15 cellular contexts compared by ENCODE assay signal in genomic region chr2:233117811-233118480, GRCh38. TPM values are rescaled to one million over a fixed set of nuclear protein-coding genes. Genes with fewer than 3 reads are reported as not detected.
DNase-seq lines count a peak whose midpoint lies in the region; ATAC-seq and TF ChIP-seq lines count a peak whose summit lies in the region.
"Had no signal": no experiment of that assay in that cellular context is flagged by ENCODE, and none has a peak within 500 bp of the region (broad histone marks: within the 10 kb centered on the region; RNA-seq: fewer than 3 reads in every experiment).

No MANE protein-coding gene starts in this region.

- H3K36me3 ChIP-seq in HCT116 (ENCODE audit: control insufficient read depth in 1 of 2, insufficient read depth in 2 of 2, low read length in 2 of 2) = no peaks in the 10 kb centered on the region
- H3K36me3 ChIP-seq in left lung = peaks cover 0 to 16% of the 10 kb centered on the region in 2 donors
- no peaks in the 10 kb centered on the region for H3K36me3 ChIP-seq in gastrocnemius medialis
- H3K36me3 ChIP-seq: transverse colon had no signal

- H3K79me2 ChIP-seq in HCT116 (ENCODE audit: insufficient read depth, low read length) = no peaks in the 10 kb centered on the region

- H3K9me2 ChIP-seq in HCT116 (ENCODE audit: insufficient read depth) = no peaks in the 10 kb centered on the region

- RAD21 ChIA-PET in HCT116 (lab: Charles Lee; ENCODE audit: low non-redundant PET in 1 of 2, low total read pairs in 2 of 2, uncharacterized antibody in 2 of 2, unreplicated experiment in 2 of 2) = no interaction called here

- POLR2A ChIA-PET in HCT116 (lab: Charles Lee) = no interaction called here

- no peak overlapping the region for H2AFZ ChIP-seq in HCT116 (ENCODE audit: low read depth, low read length, poor library complexity, severe bottlenecking)

- TF ChIP-seq CTCF in HCT116 (IDR thresholded peaks at IDR 0.05 in 2 of 3, conservative IDR thresholded peaks at IDR 0.05 in 1 of 3; ENCODE audit: borderline replicate concordance in 1 of 3, insufficient read depth in 1 of 3, low read depth in 2 of 3, low read length in 2 of 3) (no peak), left lung (IDR thresholded peaks at IDR 0.05) (no peak), gastrocnemius medialis (IDR thresholded peaks at IDR 0.05 in 4 of 5, conservative IDR thresholded peaks at IDR 0.05 in 1 of 5) (no peak)

- TF ChIP-seq RAD21 in HCT116 (IDR thresholded peaks at IDR 0.05; ENCODE audit: low read depth) = no peak

- TF ChIP-seq POLR2A in HCT116 (IDR thresholded peaks at IDR 0.05; ENCODE audit: borderline replicate concordance, extremely low read depth, insufficient read depth, insufficient read length) = no peak
- no peak for TF ChIP-seq POLR2A in gastrocnemius medialis (IDR thresholded peaks at IDR 0.05)

- H3K9me3 ChIP-seq in HCT116 (ENCODE audit: control insufficient read depth in 1 of 2, insufficient read depth in 1 of 2, low read depth in 1 of 2, low read length in 2 of 2) (no peaks in the 10 kb centered on the region), left lung (no peaks in the 10 kb centered on the region), gastrocnemius medialis (no peaks in the 10 kb centered on the region)
- H3K9me3 ChIP-seq: Caco-2, transverse colon had no signal

- no peak overlapping the region for H3K9ac ChIP-seq in HCT116 (ENCODE audit: low read length)

- H3K27ac ChIP-seq in HCT116 (ENCODE audit: low read depth, low read length) (no peak overlapping the region), cingulate gyrus (ENCODE audit: low read depth, low read length) (peak overlapping the region; percentile 19), left lung (no peak overlapping the region), gastrocnemius medialis (no peak overlapping the region)
- H3K27ac ChIP-seq: transverse colon had no signal

- DNase-seq in activated CD4-positive, CD25-positive, alpha-beta regulatory T cell treated with anti-CD3 and anti-CD28 coated beads, Interleukin-2, amount 50 U/mL, for 72 hours = no peak
- DNase-seq in HCT116 (ENCODE audit: low read depth, low spot score) (no peak), posterior vena cava (ENCODE audit: low spot score) (peak; percentile 42), left lung (no peak), gastrocnemius medialis (no peak)
- DNase-seq: 8988T, Caco-2, erythroblast, GDM1, NCI-H2081, T-helper 1 cell, transverse colon had no signal

- intact Hi-C loops in HCT116 (cut with micrococcal nuclease) (no loop called here), posterior vena cava (cut with DNase I) (no loop called here), left lung (cut with DNase I) (no loop called here), gastrocnemius medialis (cut with DNase I; ENCODE audit: low total_unique reads) (no loop called here)

- no peaks in the 10 kb centered on the region for H4K20me1 ChIP-seq in HCT116 (ENCODE audit: insufficient read depth)

- H3K4me1 ChIP-seq in HCT116 (ENCODE audit: control insufficient read depth in 1 of 2, insufficient read depth in 2 of 2, low read length in 2 of 2) (no peaks in the 10 kb centered on the region), left lung (peaks cover 0 to 14% of the 10 kb centered on the region in 2 donors), gastrocnemius medialis (no peaks in the 10 kb centered on the region)
- H3K4me1 ChIP-seq: Caco-2, transverse colon had no signal

- in situ Hi-C loops in gastrocnemius medialis (cut with MboI; ENCODE audit: low sequenced_read_pairs in 4 of 4) = no loop called here

- CTCF ChIA-PET in HCT116 (lab: Charles Lee) = no interaction called here

- H3K27me3 ChIP-seq in HCT116 (ENCODE audit: insufficient read depth, low read length) (no peaks in the 10 kb centered on the region), left lung (no peaks in the 10 kb centered on the region), gastrocnemius medialis (no peaks in the 10 kb centered on the region)
- H3K27me3 ChIP-seq: transverse colon had no signal

- no TSS peak for BruUV-seq in HCT116 (replicated peaks; lab: Mats Ljungman, UMichigan)

- H3K4me2 ChIP-seq in HCT116 (ENCODE audit: low read length) = no peak overlapping the region

- H3K4me3 ChIP-seq in HCT116 (replicated peaks in 1 of 2; ENCODE audit: low read depth in 1 of 2, low read length in 2 of 2) (no peak overlapping the region), left lung (no peak overlapping the region), gastrocnemius medialis (no peak overlapping the region)
- H3K4me3 ChIP-seq: transverse colon had no signal

- ATAC-seq in activated CD4-positive, CD25-positive, alpha-beta regulatory T cell treated with anti-CD3 and anti-CD28 coated beads, Interleukin-2, amount 50 U/mL, for 24 hours = peak; percentile 25 to 31
- 0 out of 2 replicates have a peak, but pooled peaks have one; percentile 25 for ATAC-seq in HCT116
- ATAC-seq in left lung = no peak
- ATAC-seq in gastrocnemius medialis = no peak
- no peak for ATAC-seq in GM18511 (IDR thresholded peaks at IDR 0.05; ENCODE audit: unreplicated experiment)

TF ChIP-seq in HCT116, 20 proteins besides CTCF, POLR2A, EP300 and RAD21 (continues in another document):
- TF ChIP-seq ZBTB33 (IDR thresholded peaks at IDR 0.05; ENCODE audit: extremely low read depth, insufficient replicate concordance, low read length) = no peak
- TF ChIP-seq FOSL1 (IDR thresholded peaks at IDR 0.05; ENCODE audit: low read depth) = no peak
- TF ChIP-seq MAX (IDR thresholded peaks at IDR 0.05) = no peak
- TF ChIP-seq ELF1 (IDR thresholded peaks at IDR 0.05; ENCODE audit: borderline replicate concordance, low read depth) = no peak
- TF ChIP-seq EZH2phosphoT487 (IDR thresholded peaks at IDR 0.05; ENCODE audit: borderline replicate concordance) = no peak
- no peak for TF ChIP-seq CBX3 (IDR thresholded peaks at IDR 0.05; ENCODE audit: low read depth)
- TF ChIP-seq ZNF274 (IDR thresholded peaks at IDR 0.05; ENCODE audit: low read depth, low read length) = no peak
- no peak for TF ChIP-seq ZFX (IDR thresholded peaks at IDR 0.05)
- no peak for TF ChIP-seq EZH2 (IDR thresholded peaks at IDR 0.05)
- no peak for TF ChIP-seq TCF7L2 (IDR thresholded peaks at IDR 0.05; ENCODE audit: borderline replicate concordance, extremely low read depth, insufficient read depth, insufficient read length)
- TF ChIP-seq SP1 (IDR thresholded peaks at IDR 0.05; ENCODE audit: low read depth) = no peak
- TF ChIP-seq SIN3A (IDR thresholded peaks at IDR 0.05; ENCODE audit: low read depth) = no peak
- no peak for TF ChIP-seq JUND (IDR thresholded peaks at IDR 0.05)
- no peak for TF ChIP-seq CEBPB (IDR thresholded peaks at IDR 0.05; ENCODE audit: low read depth)
- no peak for TF ChIP-seq EGR1 (IDR thresholded peaks at IDR 0.05; ENCODE audit: low read depth)
- no peak for TF ChIP-seq POLR2AphosphoS5 (IDR thresholded peaks at IDR 0.05; ENCODE audit: low read depth, low read length)
- no peak for TF ChIP-seq ATF3 (IDR thresholded peaks at IDR 0.05)
- no peak for TF ChIP-seq REST (IDR thresholded peaks at IDR 0.05; ENCODE audit: low read depth)

RNA-seq across cellular contexts. Expression of gene INPP5D, which starts 57.8 kb away (rescaled TPM):
- total RNA-seq in HCT116 (2021; ENCODE audit: unreplicated experiment) (1.8 TPM), posterior vena cava (10 to 100 TPM; 14.0 to 19.9 TPM), left lung (10 to 100 TPM; 15.3 to 40.5 TPM), gastrocnemius medialis (10 to 100 TPM in 1 of 4 donors, 1 to 10 TPM in 3; 1.7 to 18.7 (median 4.9) TPM)
- 1.3 and 1.6 TPM in 2 replicates for polyA plus RNA-seq in HCT116 (2012)
- total RNA-seq: Caco-2 had no signal

Comparison
In these comparisons a context has a peak if more than half of its experiments do, and no peak if none do; other contexts are left out.
1. ATAC-seq: peak in activated CD4-positive, CD25-positive, alpha-beta regulatory T cell treated with anti-CD3 and anti-CD28 coated beads, Interleukin-2, amount 50 U/mL, for 24 hours (2 of 2) and HCT116 (single experiment); none in left lung (single experiment), gastrocnemius medialis (0 of 2) and GM18511 (single experiment).